ENCODE assay signal across 8 cellular contexts in genomic region chr19:2270572-2271515, GRCh38. TPM values are rescaled to one million over a fixed set of nuclear protein-coding genes. Genes with fewer than 3 reads are reported as not detected.
DNase-seq lines count a peak whose midpoint lies in the region; ATAC-seq and TF ChIP-seq lines count a peak whose summit lies in the region.

No MANE protein-coding gene starts in this region.

- peak; percentile 98 for DNase-seq in NOMO-1 treated with dmso at 0.1 percent for 144 hours (lab: John Stamatoyannopoulos, UW; ENCODE audit: unreplicated experiment)
- peak; percentile 80 for DNase-seq in activated CD8-positive, alpha-beta memory T cell treated with anti-CD3 and anti-CD28 coated beads, Interleukin-2, amount 50 U/mL, for 4 hours
- DNase-seq in mesenchymal stem cell = peak; percentile 86
- peak in 2 of 3 experiments; percentile 61 to 63 for DNase-seq in stimulated activated CD4-positive, alpha-beta T cell treated with anti-CD3 and anti-CD28 coated beads, TNF-alpha, amount 100 ng/mL, for 4 hours (ENCODE audit: low read depth in 3 of 3)
- DNase-seq in NCI-H510A treated with DMSO at 0.1 percent for 48 hours (lab: John Stamatoyannopoulos, UW) = no peak

- 4% methylated on average over 77 of the region's 83 CpGs for WGBS in mesenchymal stem cell

- H3K14ac ChIP-seq in mesenchymal stem cell (ENCODE audit: low read length in 2 of 2) = peak overlapping the region; percentile 76 to 97

- H4K8ac ChIP-seq in mesenchymal stem cell (ENCODE audit: low read length) = peak overlapping the region; percentile 71

- H3K27ac ChIP-seq in mesenchymal stem cell (ENCODE audit: low read length, poor library complexity, severe bottlenecking) = peak overlapping the region; percentile 68

- peak overlapping the region; percentile 74 for H2BK5ac ChIP-seq in mesenchymal stem cell (ENCODE audit: low read depth, low read length, poor library complexity, severe bottlenecking)

- H3K9me3 ChIP-seq in endocrine pancreas (ENCODE audit: control insufficient read depth, low read length) (no peaks in the 10 kb centered on the region), mesenchymal stem cell (ENCODE audit: control insufficient read depth, low read length) (no peaks in the 10 kb centered on the region)

- ATAC-seq in GM18505 (IDR thresholded peaks at IDR 0.05; ENCODE audit: unreplicated experiment) = no peak
- ATAC-seq in GM21360 (IDR thresholded peaks at IDR 0.05; ENCODE audit: unreplicated experiment) = no peak

- peak overlapping the region in 1 of 2 experiments; percentile 49 for H2BK12ac ChIP-seq in mesenchymal stem cell (ENCODE audit: low read length in 2 of 2)

- H4K91ac ChIP-seq in mesenchymal stem cell (ENCODE audit: low read length) = peak overlapping the region; percentile 83

- H3K27me3 ChIP-seq in endocrine pancreas (ENCODE audit: control insufficient read depth, insufficient read depth, low read length) = no peaks in the 10 kb centered on the region
- H3K27me3 ChIP-seq in mesenchymal stem cell (ENCODE audit: control insufficient read depth in 1 of 2, insufficient read depth in 1 of 2, low read length in 2 of 2) = no peaks in the 10 kb centered on the region

- peak overlapping the region; percentile 78 for H3K4me2 ChIP-seq in mesenchymal stem cell (ENCODE audit: low read length, poor library complexity, severe bottlenecking)

- peak; percentile 65 for TF ChIP-seq POLR2A in GM18505 (IDR thresholded peaks at IDR 0.05; ENCODE audit: borderline replicate concordance, extremely low read depth, insufficient read depth, insufficient read length)

- H3K79me1 ChIP-seq in mesenchymal stem cell (replicated peaks; ENCODE audit: low read length, poor library complexity, severe bottlenecking) = peaks cover 8% of the 10 kb centered on the region

- peak overlapping the region; percentile 93 to 94 for H3K4ac ChIP-seq in mesenchymal stem cell (ENCODE audit: low read depth in 1 of 2, low read length in 2 of 2)

- H2BK120ac ChIP-seq in mesenchymal stem cell (ENCODE audit: low read depth, low read length) = peak overlapping the region; percentile 73

- H2BK15ac ChIP-seq in mesenchymal stem cell (ENCODE audit: low read depth, poor library complexity, severe bottlenecking) = peak overlapping the region; percentile 28

- H2AFZ ChIP-seq in mesenchymal stem cell (ENCODE audit: low read depth, low read length) = no peak overlapping the region

- H3K9ac ChIP-seq in endocrine pancreas (ENCODE audit: control insufficient read depth, insufficient read depth, low read length) = peak overlapping the region; percentile 90
- H3K9ac ChIP-seq in mesenchymal stem cell (ENCODE audit: low read length) = peak overlapping the region; percentile 96

- no peak overlapping the region for H3K4me3 ChIP-seq in endocrine pancreas (ENCODE audit: control insufficient read depth, insufficient read depth, low read length)
- H3K4me3 ChIP-seq in mesenchymal stem cell (ENCODE audit: insufficient read depth in 1 of 2, low read depth in 1 of 2, low read length in 2 of 2) = peak overlapping the region; percentile 92 to 95

- H2AK5ac ChIP-seq in mesenchymal stem cell (ENCODE audit: low read length, severe bottlenecking) = no peak overlapping the region

- H3K23ac ChIP-seq in mesenchymal stem cell (ENCODE audit: low read length in 2 of 2) = peak overlapping the region; percentile 91 to 96

- H3K36me3 ChIP-seq in endocrine pancreas (ENCODE audit: control insufficient read depth, insufficient read depth, low read length) (peaks cover 7% of the 10 kb centered on the region), mesenchymal stem cell (ENCODE audit: control insufficient read depth in 1 of 2, insufficient read depth in 2 of 2, low read depth in 1 of 2, low read length in 2 of 2) (peaks cover 24 to 46% of the 10 kb centered on the region in 2 experiments)

- H3K4me1 ChIP-seq in endocrine pancreas (ENCODE audit: control insufficient read depth, insufficient read depth, low read length) (no peaks in the 10 kb centered on the region), mesenchymal stem cell (ENCODE audit: control insufficient read depth, insufficient read depth, low read depth, low read length) (peaks cover 50% of the 10 kb centered on the region)

- H3K18ac ChIP-seq in mesenchymal stem cell (ENCODE audit: low read depth in 1 of 2, low read length in 2 of 2) = peak overlapping the region; percentile 85 to 94

RNA-seq across cellular contexts. Expression of gene PEAK3, which starts 11.1 kb away (rescaled TPM):
- 0.75 TPM for polyA plus RNA-seq in mesenchymal stem cell (2013, experiment 1 of 2)
- 0.88 TPM for polyA plus RNA-seq in mesenchymal stem cell (2013, experiment 2 of 2)

RNA-seq across cellular contexts. Expression of gene JSRP1, which starts 14.6 kb away (rescaled TPM):
- 0.17 TPM for polyA plus RNA-seq in mesenchymal stem cell (2013, experiment 1 of 2)
- 0.10 TPM for polyA plus RNA-seq in mesenchymal stem cell (2013, experiment 2 of 2)

RNA-seq across cellular contexts. Expression of gene AMH, which starts 21.7 kb away (rescaled TPM):
- polyA plus RNA-seq in mesenchymal stem cell (2013, experiment 1 of 2) = 3.1 TPM
- 3.1 TPM for polyA plus RNA-seq in mesenchymal stem cell (2013, experiment 2 of 2)

RNA-seq across cellular contexts. Expression of gene SF3A2, which starts 34.2 kb away (rescaled TPM):
- polyA plus RNA-seq in mesenchymal stem cell (2013, experiment 1 of 2) = 66.8 TPM
- polyA plus RNA-seq in mesenchymal stem cell (2013, experiment 2 of 2) = 60.7 TPM

RNA-seq across cellular contexts. Expression of gene PLEKHJ1, which starts 34.7 kb away (rescaled TPM):
- polyA plus RNA-seq in mesenchymal stem cell (2013, experiment 1 of 2) = 53.7 TPM
- polyA plus RNA-seq in mesenchymal stem cell (2013, experiment 2 of 2) = 52.9 TPM
